Comparison of ENCODE assay signal across 8 cellular contexts in genomic region chr13:26985285-26985878, GRCh38.
DNase-seq lines count a peak whose midpoint lies in the region; ATAC-seq, FAIRE-seq and TF ChIP-seq lines count a peak whose summit lies in the region.

No MANE protein-coding gene starts in this region.

- peak; percentile 88 for DNase-seq in GM12865 (ENCODE audit: low read depth)
- DNase-seq in NCI-H2196 (lab: John Stamatoyannopoulos, UW; ENCODE audit: unreplicated experiment), result peak; percentile 56
- peak; percentile 70 for DNase-seq in bronchial epithelial cell (ENCODE audit: low read depth)
- DNase-seq in kidney, result no peak
- DNase-seq in stimulated activated CD4-positive, alpha-beta T cell treated with anti-CD3 and anti-CD28 coated beads, Interleukin-2, amount 100 ng/mL, for 24 hours, result peak; percentile 62 to 78

- H3K36me3 ChIP-seq in bronchial epithelial cell (ENCODE audit: control insufficient read depth, insufficient read depth, low read length) (no peaks in the 10 kb centered on the region), kidney (ENCODE audit: control insufficient read depth in 1 of 2, insufficient read depth in 2 of 2, low read length in 2 of 2) (no peaks in the 10 kb centered on the region)

- intact Hi-C loops in kidney (cut with DNase I), result loop anchor here (5.0 to 10.0 kb wide), 2 partner anchors 289 to 372 kb away; partner anchors contain the start of gene RASL11A

- H3K27me3 ChIP-seq in bronchial epithelial cell (ENCODE audit: control insufficient read depth, insufficient read depth, low read length), result peaks cover 3% of the 10 kb centered on the region

- peak; percentile 79 for ATAC-seq in HG02885 (IDR thresholded peaks at IDR 0.05; ENCODE audit: poor library complexity, unreplicated experiment)
- no peak for ATAC-seq in GM18873 (IDR thresholded peaks at IDR 0.05; ENCODE audit: low FRiP score, unreplicated experiment)

- H3K27ac ChIP-seq in kidney (ENCODE audit: low read depth in 2 of 2, low read length in 2 of 2), result no peak overlapping the region

- H3K9me3 ChIP-seq in kidney (ENCODE audit: control insufficient read depth in 1 of 2, low read length in 2 of 2), result no peaks in the 10 kb centered on the region

- H3K4me3 ChIP-seq in GM12865 (ENCODE audit: low read depth, low read length) (no peak overlapping the region), WI38 (ENCODE audit: low read depth, low read length) (no peak overlapping the region), bronchial epithelial cell (ENCODE audit: low read depth, low read length) (no peak overlapping the region), kidney (ENCODE audit: low read length in 2 of 2) (no peak overlapping the region)

- H3K9ac ChIP-seq in kidney (ENCODE audit: low read length in 2 of 2), result no peak overlapping the region

- peaks cover 5 to 6% of the 10 kb centered on the region in 2 donors for H3K4me1 ChIP-seq in kidney (ENCODE audit: control insufficient read depth in 1 of 2, insufficient read depth in 1 of 2, low read depth in 1 of 2, low read length in 2 of 2)

- TF ChIP-seq CTCF in GM12865 (IDR thresholded peaks at IDR 0.05; ENCODE audit: insufficient read depth, low read depth, low read length, missing control alignments) (peak; percentile 74), WI38 (IDR thresholded peaks at IDR 0.05; ENCODE audit: low read depth, low read length) (peak; percentile 43), bronchial epithelial cell (IDR thresholded peaks at IDR 0.05; ENCODE audit: insufficient read depth, low read length, severe bottlenecking) (peak; percentile 75), kidney (IDR thresholded peaks at IDR 0.05; ENCODE audit: borderline replicate concordance, extremely low read depth, insufficient read depth) (peak; percentile 86)

- FAIRE-seq in bronchial epithelial cell (lab: Jason Lieb, UNC) (no peak), kidney (lab: Jason Lieb, UNC) (no peak)
